In the genomic region with DNA sequence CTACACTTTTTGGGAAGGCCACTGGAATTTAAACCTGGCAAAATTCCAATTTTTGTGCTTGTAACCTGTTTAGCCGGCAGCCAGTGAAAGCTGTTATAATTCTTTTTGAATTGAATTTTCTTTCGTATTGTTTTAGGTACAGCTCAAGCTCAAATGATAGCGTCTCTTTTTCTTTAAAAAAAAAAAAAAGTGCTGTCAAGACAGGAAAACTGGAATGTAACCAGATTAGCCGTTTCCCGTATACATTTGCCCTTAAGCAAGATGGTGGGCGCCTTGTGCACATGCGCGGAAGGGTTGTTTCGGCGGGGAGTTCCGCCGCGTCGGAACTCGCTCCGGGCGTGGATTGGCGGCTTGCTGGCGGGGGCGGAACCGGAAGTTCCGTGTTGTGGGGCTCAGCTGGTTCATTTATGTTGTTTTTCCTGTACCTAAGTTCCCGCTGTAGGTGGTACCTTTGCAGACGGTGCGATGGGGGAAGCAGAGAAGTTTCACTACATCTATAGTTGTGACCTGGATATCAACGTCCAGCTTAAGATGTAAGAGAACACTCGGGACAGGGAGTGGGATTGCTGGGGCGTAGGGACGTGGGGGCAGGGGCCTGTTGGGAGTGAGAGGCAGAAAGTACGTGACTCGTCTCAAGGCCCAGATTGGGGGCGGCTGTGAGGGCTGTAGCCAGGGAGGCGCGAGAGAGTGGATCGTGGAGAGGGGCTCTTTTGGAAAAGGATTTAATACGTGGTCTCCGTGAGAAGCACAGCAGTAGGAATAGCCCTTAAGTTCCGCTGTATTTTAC, we compare ENCODE assay signal across 1 cellular context.
TF ChIP-seq lines count a peak whose summit lies in the region.

A gene (plus strand): TSS at position 408 of the 787 bp plus-strand sequence. CDS start 58 bp downstream, at position 466.

TF ChIP-seq in WTC11, 78 proteins besides CTCF, POLR2A, EP300 and RAD21 (continued from another document and continues in another):
- TF ChIP-seq, protein P1, sequence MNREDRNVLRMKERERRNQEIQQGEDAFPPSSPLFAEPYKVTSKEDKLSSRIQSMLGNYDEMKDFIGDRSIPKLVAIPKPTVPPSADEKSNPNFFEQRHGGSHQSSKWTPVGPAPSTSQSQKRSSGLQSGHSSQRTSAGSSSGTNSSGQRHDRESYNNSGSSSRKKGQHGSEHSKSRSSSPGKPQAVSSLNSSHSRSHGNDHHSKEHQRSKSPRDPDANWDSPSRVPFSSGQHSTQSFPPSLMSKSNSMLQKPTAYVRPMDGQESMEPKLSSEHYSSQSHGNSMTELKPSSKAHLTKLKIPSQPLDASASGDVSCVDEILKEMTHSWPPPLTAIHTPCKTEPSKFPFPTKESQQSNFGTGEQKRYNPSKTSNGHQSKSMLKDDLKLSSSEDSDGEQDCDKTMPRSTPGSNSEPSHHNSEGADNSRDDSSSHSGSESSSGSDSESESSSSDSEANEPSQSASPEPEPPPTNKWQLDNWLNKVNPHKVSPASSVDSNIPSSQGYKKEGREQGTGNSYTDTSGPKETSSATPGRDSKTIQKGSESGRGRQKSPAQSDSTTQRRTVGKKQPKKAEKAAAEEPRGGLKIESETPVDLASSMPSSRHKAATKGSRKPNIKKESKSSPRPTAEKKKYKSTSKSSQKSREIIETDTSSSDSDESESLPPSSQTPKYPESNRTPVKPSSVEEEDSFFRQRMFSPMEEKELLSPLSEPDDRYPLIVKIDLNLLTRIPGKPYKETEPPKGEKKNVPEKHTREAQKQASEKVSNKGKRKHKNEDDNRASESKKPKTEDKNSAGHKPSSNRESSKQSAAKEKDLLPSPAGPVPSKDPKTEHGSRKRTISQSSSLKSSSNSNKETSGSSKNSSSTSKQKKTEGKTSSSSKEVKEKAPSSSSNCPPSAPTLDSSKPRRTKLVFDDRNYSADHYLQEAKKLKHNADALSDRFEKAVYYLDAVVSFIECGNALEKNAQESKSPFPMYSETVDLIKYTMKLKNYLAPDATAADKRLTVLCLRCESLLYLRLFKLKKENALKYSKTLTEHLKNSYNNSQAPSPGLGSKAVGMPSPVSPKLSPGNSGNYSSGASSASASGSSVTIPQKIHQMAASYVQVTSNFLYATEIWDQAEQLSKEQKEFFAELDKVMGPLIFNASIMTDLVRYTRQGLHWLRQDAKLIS (CRISPR knock-in tag; IDR thresholded peaks at IDR 0.05; ENCODE audit: borderline replicate concordance) = no peak
- no peak for TF ChIP-seq SMAD3 (CRISPR knock-in tag; IDR thresholded peaks at IDR 0.05; ENCODE audit: borderline replicate concordance)
- TF ChIP-seq JAZF1 (CRISPR knock-in tag; IDR thresholded peaks at IDR 0.05) = no peak
- no peak for TF ChIP-seq SMAD4 (CRISPR knock-in tag; IDR thresholded peaks at IDR 0.05)
- TF ChIP-seq, protein P2, sequence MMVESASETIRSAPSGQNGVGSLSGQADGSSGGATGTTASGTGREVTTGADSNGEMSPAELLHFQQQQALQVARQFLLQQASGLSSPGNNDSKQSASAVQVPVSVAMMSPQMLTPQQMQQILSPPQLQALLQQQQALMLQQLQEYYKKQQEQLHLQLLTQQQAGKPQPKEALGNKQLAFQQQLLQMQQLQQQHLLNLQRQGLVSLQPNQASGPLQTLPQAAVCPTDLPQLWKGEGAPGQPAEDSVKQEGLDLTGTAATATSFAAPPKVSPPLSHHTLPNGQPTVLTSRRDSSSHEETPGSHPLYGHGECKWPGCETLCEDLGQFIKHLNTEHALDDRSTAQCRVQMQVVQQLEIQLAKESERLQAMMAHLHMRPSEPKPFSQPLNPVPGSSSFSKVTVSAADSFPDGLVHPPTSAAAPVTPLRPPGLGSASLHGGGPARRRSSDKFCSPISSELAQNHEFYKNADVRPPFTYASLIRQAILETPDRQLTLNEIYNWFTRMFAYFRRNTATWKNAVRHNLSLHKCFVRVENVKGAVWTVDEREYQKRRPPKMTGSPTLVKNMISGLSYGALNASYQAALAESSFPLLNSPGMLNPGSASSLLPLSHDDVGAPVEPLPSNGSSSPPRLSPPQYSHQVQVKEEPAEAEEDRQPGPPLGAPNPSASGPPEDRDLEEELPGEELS (CRISPR knock-in tag; IDR thresholded peaks at IDR 0.05) = 0 out of 2 replicates have a peak, but pooled peaks have one; percentile 20
- TF ChIP-seq, protein P3, sequence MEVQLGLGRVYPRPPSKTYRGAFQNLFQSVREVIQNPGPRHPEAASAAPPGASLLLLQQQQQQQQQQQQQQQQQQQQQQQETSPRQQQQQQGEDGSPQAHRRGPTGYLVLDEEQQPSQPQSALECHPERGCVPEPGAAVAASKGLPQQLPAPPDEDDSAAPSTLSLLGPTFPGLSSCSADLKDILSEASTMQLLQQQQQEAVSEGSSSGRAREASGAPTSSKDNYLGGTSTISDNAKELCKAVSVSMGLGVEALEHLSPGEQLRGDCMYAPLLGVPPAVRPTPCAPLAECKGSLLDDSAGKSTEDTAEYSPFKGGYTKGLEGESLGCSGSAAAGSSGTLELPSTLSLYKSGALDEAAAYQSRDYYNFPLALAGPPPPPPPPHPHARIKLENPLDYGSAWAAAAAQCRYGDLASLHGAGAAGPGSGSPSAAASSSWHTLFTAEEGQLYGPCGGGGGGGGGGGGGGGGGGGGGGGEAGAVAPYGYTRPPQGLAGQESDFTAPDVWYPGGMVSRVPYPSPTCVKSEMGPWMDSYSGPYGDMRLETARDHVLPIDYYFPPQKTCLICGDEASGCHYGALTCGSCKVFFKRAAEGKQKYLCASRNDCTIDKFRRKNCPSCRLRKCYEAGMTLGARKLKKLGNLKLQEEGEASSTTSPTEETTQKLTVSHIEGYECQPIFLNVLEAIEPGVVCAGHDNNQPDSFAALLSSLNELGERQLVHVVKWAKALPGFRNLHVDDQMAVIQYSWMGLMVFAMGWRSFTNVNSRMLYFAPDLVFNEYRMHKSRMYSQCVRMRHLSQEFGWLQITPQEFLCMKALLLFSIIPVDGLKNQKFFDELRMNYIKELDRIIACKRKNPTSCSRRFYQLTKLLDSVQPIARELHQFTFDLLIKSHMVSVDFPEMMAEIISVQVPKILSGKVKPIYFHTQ (CRISPR knock-in tag; IDR thresholded peaks at IDR 0.05) = no peak
- peak; percentile 48; the same call in 1 of the 2 replicates for TF ChIP-seq SP1 (CRISPR knock-in tag; conservative IDR thresholded peaks at IDR 0.05)
- TF ChIP-seq, protein P4, sequence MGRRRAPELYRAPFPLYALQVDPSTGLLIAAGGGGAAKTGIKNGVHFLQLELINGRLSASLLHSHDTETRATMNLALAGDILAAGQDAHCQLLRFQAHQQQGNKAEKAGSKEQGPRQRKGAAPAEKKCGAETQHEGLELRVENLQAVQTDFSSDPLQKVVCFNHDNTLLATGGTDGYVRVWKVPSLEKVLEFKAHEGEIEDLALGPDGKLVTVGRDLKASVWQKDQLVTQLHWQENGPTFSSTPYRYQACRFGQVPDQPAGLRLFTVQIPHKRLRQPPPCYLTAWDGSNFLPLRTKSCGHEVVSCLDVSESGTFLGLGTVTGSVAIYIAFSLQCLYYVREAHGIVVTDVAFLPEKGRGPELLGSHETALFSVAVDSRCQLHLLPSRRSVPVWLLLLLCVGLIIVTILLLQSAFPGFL (CRISPR knock-in tag; IDR thresholded peaks at IDR 0.05; ENCODE audit: borderline replicate concordance) = no peak
- no peak for TF ChIP-seq TEAD1 (CRISPR knock-in tag; IDR thresholded peaks at IDR 0.05)
- no peak for TF ChIP-seq GTF2I (CRISPR knock-in tag; conservative IDR thresholded peaks at IDR 0.05)
- TF ChIP-seq, protein P5, sequence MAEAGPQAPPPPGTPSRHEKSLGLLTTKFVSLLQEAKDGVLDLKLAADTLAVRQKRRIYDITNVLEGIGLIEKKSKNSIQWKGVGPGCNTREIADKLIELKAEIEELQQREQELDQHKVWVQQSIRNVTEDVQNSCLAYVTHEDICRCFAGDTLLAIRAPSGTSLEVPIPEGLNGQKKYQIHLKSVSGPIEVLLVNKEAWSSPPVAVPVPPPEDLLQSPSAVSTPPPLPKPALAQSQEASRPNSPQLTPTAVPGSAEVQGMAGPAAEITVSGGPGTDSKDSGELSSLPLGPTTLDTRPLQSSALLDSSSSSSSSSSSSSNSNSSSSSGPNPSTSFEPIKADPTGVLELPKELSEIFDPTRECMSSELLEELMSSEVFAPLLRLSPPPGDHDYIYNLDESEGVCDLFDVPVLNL (CRISPR knock-in tag; IDR thresholded peaks at IDR 0.05; ENCODE audit: borderline replicate concordance, low read depth) = no peak
- no peak for TF ChIP-seq RELA (CRISPR knock-in tag; IDR thresholded peaks at IDR 0.05; ENCODE audit: borderline replicate concordance)
- TF ChIP-seq, protein P6, sequence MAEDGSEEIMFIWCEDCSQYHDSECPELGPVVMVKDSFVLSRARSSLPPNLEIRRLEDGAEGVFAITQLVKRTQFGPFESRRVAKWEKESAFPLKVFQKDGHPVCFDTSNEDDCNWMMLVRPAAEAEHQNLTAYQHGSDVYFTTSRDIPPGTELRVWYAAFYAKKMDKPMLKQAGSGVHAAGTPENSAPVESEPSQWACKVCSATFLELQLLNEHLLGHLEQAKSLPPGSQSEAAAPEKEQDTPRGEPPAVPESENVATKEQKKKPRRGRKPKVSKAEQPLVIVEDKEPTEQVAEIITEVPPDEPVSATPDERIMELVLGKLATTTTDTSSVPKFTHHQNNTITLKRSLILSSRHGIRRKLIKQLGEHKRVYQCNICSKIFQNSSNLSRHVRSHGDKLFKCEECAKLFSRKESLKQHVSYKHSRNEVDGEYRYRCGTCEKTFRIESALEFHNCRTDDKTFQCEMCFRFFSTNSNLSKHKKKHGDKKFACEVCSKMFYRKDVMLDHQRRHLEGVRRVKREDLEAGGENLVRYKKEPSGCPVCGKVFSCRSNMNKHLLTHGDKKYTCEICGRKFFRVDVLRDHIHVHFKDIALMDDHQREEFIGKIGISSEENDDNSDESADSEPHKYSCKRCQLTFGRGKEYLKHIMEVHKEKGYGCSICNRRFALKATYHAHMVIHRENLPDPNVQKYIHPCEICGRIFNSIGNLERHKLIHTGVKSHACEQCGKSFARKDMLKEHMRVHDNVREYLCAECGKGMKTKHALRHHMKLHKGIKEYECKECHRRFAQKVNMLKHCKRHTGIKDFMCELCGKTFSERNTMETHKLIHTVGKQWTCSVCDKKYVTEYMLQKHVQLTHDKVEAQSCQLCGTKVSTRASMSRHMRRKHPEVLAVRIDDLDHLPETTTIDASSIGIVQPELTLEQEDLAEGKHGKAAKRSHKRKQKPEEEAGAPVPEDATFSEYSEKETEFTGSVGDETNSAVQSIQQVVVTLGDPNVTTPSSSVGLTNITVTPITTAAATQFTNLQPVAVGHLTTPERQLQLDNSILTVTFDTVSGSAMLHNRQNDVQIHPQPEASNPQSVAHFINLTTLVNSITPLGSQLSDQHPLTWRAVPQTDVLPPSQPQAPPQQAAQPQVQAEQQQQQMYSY (CRISPR knock-in tag; IDR thresholded peaks at IDR 0.05) = no peak
- TF ChIP-seq, protein P7, sequence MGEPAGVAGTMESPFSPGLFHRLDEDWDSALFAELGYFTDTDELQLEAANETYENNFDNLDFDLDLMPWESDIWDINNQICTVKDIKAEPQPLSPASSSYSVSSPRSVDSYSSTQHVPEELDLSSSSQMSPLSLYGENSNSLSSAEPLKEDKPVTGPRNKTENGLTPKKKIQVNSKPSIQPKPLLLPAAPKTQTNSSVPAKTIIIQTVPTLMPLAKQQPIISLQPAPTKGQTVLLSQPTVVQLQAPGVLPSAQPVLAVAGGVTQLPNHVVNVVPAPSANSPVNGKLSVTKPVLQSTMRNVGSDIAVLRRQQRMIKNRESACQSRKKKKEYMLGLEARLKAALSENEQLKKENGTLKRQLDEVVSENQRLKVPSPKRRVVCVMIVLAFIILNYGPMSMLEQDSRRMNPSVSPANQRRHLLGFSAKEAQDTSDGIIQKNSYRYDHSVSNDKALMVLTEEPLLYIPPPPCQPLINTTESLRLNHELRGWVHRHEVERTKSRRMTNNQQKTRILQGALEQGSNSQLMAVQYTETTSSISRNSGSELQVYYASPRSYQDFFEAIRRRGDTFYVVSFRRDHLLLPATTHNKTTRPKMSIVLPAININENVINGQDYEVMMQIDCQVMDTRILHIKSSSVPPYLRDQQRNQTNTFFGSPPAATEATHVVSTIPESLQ (CRISPR knock-in tag; IDR thresholded peaks at IDR 0.05) = no peak
- no peak for TF ChIP-seq ZNF396 (CRISPR knock-in tag; IDR thresholded peaks at IDR 0.05; ENCODE audit: borderline replicate concordance)
- TF ChIP-seq, protein P8, sequence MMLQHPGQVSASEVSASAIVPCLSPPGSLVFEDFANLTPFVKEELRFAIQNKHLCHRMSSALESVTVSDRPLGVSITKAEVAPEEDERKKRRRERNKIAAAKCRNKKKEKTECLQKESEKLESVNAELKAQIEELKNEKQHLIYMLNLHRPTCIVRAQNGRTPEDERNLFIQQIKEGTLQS (CRISPR knock-in tag; conservative IDR thresholded peaks at IDR 0.05) = no peak
- TF ChIP-seq ZNF138 (CRISPR knock-in tag; conservative IDR thresholded peaks at IDR 0.05) = no peak
- TF ChIP-seq, protein P9, sequence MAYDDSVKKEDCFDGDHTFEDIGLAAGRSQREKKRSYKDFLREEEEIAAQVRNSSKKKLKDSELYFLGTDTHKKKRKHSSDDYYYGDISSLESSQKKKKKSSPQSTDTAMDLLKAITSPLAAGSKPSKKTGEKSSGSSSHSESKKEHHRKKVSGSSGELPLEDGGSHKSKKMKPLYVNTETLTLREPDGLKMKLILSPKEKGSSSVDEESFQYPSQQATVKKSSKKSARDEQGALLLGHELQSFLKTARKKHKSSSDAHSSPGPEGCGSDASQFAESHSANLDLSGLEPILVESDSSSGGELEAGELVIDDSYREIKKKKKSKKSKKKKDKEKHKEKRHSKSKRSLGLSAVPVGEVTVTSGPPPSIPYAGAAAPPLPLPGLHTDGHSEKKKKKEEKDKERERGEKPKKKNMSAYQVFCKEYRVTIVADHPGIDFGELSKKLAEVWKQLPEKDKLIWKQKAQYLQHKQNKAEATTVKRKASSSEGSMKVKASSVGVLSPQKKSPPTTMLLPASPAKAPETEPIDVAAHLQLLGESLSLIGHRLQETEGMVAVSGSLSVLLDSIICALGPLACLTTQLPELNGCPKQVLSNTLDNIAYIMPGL (CRISPR knock-in tag; IDR thresholded peaks at IDR 0.05) = no peak
- TF ChIP-seq, protein P10, sequence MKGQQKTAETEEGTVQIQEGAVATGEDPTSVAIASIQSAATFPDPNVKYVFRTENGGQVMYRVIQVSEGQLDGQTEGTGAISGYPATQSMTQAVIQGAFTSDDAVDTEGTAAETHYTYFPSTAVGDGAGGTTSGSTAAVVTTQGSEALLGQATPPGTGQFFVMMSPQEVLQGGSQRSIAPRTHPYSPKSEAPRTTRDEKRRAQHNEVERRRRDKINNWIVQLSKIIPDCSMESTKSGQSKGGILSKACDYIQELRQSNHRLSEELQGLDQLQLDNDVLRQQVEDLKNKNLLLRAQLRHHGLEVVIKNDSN (CRISPR knock-in tag; IDR thresholded peaks at IDR 0.05) = no peak
- no peak for TF ChIP-seq ZNF671 (CRISPR knock-in tag; IDR thresholded peaks at IDR 0.05)
- no peak for TF ChIP-seq GRHL2 (CRISPR knock-in tag; IDR thresholded peaks at IDR 0.05; ENCODE audit: insufficient replicate concordance, severe bottlenecking)
- no peak for TF ChIP-seq MYBL2 (CRISPR knock-in tag; IDR thresholded peaks at IDR 0.05)
- no peak for TF ChIP-seq ZNF121 (CRISPR knock-in tag; IDR thresholded peaks at IDR 0.05)
- TF ChIP-seq CBFB (CRISPR knock-in tag; IDR thresholded peaks at IDR 0.05; ENCODE audit: low read depth) = no peak
- TF ChIP-seq, protein P11, sequence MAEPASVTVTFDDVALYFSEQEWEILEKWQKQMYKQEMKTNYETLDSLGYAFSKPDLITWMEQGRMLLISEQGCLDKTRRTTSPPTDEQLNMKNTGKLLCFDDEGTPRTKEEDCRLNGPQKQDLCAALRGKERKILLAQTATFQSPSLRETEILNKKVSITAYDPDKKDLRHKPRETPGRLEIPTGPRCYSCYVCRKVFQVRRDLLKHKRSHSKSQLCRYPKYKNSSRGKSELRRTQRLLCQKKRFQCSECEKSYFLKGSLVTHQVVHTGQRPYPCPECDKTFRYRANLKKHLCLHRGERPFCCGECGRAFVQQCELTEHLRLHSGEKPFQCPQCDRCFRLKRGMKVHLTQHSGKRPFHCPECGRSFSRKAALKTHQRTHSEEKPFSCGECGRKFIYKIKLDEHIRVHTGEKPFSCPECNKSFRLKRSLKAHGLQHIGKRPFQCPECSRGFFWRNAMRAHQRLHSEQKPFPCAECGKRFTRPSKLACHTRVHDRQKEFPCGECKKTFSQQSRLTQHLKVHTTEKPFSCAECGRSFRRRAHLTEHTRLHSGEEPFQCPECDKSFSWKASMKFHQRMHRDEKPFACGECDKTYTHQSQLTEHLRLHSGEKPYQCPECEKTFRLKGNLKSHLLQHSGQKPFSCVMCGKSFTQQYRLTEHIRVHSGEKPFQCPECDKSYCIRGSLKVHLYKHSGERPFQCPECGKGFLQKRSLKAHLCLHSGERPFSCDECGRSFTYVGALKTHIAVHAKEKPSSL (CRISPR knock-in tag; conservative IDR thresholded peaks at IDR 0.05) = no peak
